Comparison of ENCODE assay signal across 31 cellular contexts in the genomic region with DNA sequence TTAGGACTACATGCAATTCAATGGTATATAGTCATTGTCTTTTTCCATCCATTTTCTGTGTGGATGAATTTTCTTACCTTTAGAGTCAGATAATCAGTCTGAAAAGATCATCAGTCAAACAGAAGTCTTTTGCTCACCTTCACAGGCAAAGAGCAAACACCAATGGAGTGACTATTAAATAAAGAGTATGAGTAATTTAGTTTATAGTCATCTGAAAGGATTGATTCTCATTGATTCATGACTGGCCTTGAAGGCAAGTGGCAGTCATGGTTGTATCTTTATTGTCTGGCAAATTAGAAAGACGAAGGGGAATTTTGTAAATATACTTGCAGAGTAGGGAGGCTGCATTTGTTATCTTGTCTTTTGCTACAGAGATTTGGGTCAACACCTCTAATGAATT.
"Had no signal": no experiment of that assay in that cellular context is flagged by ENCODE, and none has a peak within 500 bp of the region (broad histone marks: within the 10 kb centered on the region; RNA-seq: fewer than 3 reads in every experiment).

No MANE protein-coding gene starts in this region.

- H3K4me3 ChIP-seq: Peyer's patch had no signal

- H3K9me3 Mint-ChIP-seq: activated B cell treated with CpG ODN at 0.5 μM for 24 hours; activated CD4-positive, alpha-beta memory T cell treated with anti-CD3 and anti-CD28 coated beads for 36 hours; activated naive CD4-positive, alpha-beta T cell treated with anti-CD3 and anti-CD28 coated beads, Interleukin-2, amount 10 ng/mL, durations not matched to agents 7 days and 5 days; activated naive CD8-positive, alpha-beta T cell treated with anti-CD3 and anti-CD28 coated beads, Interleukin-2, amount 50 U/mL, for 24 hours; activated T-helper 1 cell treated with anti-CD3 and anti-CD28 coated beads, Interleukin-12 subunit alpha, Interleukin-12 subunit beta, Interleukin-2, Interleukin-4 antibody, amounts not matched to agents 30 ng/mL and 10 ng/mL and 1 ng/mL, durations not matched to agents 14 hours and 24 hours and 36 hours had no signal

- H3K27ac ChIP-seq: KMS-11, Peyer's patch, VCaP had no signal

- FAIRE-seq: colon had no signal

- H3K4me3 Mint-ChIP-seq: activated B cell treated with CpG ODN at 0.5 μM for 24 hours; activated CD4-positive, alpha-beta memory T cell treated with anti-CD3 and anti-CD28 coated beads for 36 hours; activated naive CD4-positive, alpha-beta T cell treated with anti-CD3 and anti-CD28 coated beads, Interleukin-2, amount 10 ng/mL, durations not matched to agents 7 days and 5 days; activated naive CD8-positive, alpha-beta T cell; activated naive CD8-positive, alpha-beta T cell treated with anti-CD3 and anti-CD28 coated beads, Interleukin-2, amount 50 U/mL, for 24 hours; activated T-helper 1 cell treated with anti-CD3 and anti-CD28 coated beads, Interleukin-12 subunit alpha, Interleukin-12 subunit beta, Interleukin-2, Interleukin-4 antibody, amounts not matched to agents 30 ng/mL and 10 ng/mL and 1 ng/mL, durations not matched to agents 14 hours and 24 hours and 36 hours; brain had no signal

- ATAC-seq: activated naive CD8-positive, alpha-beta T cell treated with anti-CD3 and anti-CD28 coated beads, Interleukin-2, amount 50 U/mL, for 24 hours; Right ventricle myocardium inferior had no signal

- H3K27me3 ChIP-seq: Peyer's patch had no signal

- H3K4me2 ChIP-seq: KMS-11 had no signal

- H3K27me3 Mint-ChIP-seq: activated B cell treated with CpG ODN at 0.5 μM for 24 hours; activated CD4-positive, alpha-beta memory T cell treated with anti-CD3 and anti-CD28 coated beads for 36 hours; activated naive CD4-positive, alpha-beta T cell treated with anti-CD3 and anti-CD28 coated beads, Interleukin-2, amount 10 ng/mL, durations not matched to agents 7 days and 5 days; activated naive CD8-positive, alpha-beta T cell; activated naive CD8-positive, alpha-beta T cell treated with anti-CD3 and anti-CD28 coated beads, Interleukin-2, amount 50 U/mL, for 24 hours; brain had no signal

- H3K4me1 Mint-ChIP-seq: activated B cell treated with CpG ODN at 0.5 μM for 24 hours, brain had no signal

- H3K27ac Mint-ChIP-seq: activated B cell treated with CpG ODN at 0.5 μM for 24 hours; activated CD4-positive, alpha-beta memory T cell treated with anti-CD3 and anti-CD28 coated beads for 36 hours; activated naive CD4-positive, alpha-beta T cell treated with anti-CD3 and anti-CD28 coated beads, Interleukin-2, amount 10 ng/mL, durations not matched to agents 7 days and 5 days; activated naive CD8-positive, alpha-beta T cell; activated naive CD8-positive, alpha-beta T cell treated with anti-CD3 and anti-CD28 coated beads, Interleukin-2, amount 50 U/mL, for 24 hours; activated T-helper 1 cell treated with anti-CD3 and anti-CD28 coated beads, Interleukin-12 subunit alpha, Interleukin-12 subunit beta, Interleukin-2, Interleukin-4 antibody, amounts not matched to agents 30 ng/mL and 10 ng/mL and 1 ng/mL, durations not matched to agents 14 hours and 24 hours and 36 hours; brain had no signal

- H3K4me1 ChIP-seq: Peyer's patch had no signal

- DNase-seq: activated B cell treated with CpG ODN at 0.5 μM for 24 hours; activated CD4-positive, alpha-beta memory T cell treated with anti-CD3 and anti-CD28 coated beads for 36 hours; activated CD4-positive, alpha-beta T cell treated with anti-CD3 and anti-CD28 coated beads, Interleukin-2, amount 50 U/mL, for 1 hour; activated effector memory CD4-positive, alpha-beta T cell treated with Interleukin-2 at 50 U/mL for 16 hours; activated naive CD4-positive, alpha-beta T cell treated with anti-CD3 and anti-CD28 coated beads, Interleukin-2, amount 10 ng/mL, durations not matched to agents 7 days and 5 days; activated naive CD8-positive, alpha-beta T cell treated with anti-CD3 and anti-CD28 coated beads, Interleukin-2, amount 50 U/mL, for 24 hours; activated T-cell treated with anti-CD3 and anti-CD28 coated beads, Interleukin-2, amount 50 U/mL, for 1 hour; anterior cingulate cortex; central memory CD4-positive, alpha-beta T cell; MM.1S; MV-4-11; NCI-H1092; NCI-H1436 treated with DMSO at 0.1 percent for 48 hours; NCI-H1694 treated with DMSO at 0.1 percent for 48 hours; NCI-H2029; NCI-H345; NCI-H524 treated with DMSO at 0.1 percent for 48 hours; Peyer's patch; RPMI8226; SIG-M5; SW 1271; T-helper 1 cell; T-helper 2 cell; T-helper 9 cell had no signal

- H3K36me3 ChIP-seq: Peyer's patch had no signal
